In genomic region chr4:37917388-37917787, GRCh38 we compare ENCODE assay signal across 26 cellular contexts. TPM values are rescaled to one million over a fixed set of nuclear protein-coding genes. Genes with fewer than 3 reads are reported as not detected.
"Had no signal": no experiment of that assay in that cellular context is flagged by ENCODE, and none has a peak within 500 bp of the region (broad histone marks: within the 10 kb centered on the region; RNA-seq: fewer than 3 reads in every experiment).

No MANE protein-coding gene starts in this region.

- H3K27ac Mint-ChIP-seq: mesothelial cell of epicardium; natural killer cell; progenitor cell of endocrine pancreas; stimulated activated effector memory CD8-positive, alpha-beta T cell treated with anti-CD3 and anti-CD28 coated beads, Interleukin-12 subunit alpha, Interleukin-12 subunit beta, amount 100 ng/mL, for 72 hours; stimulated activated naive CD8-positive, alpha-beta T cell treated with anti-CD3 and anti-CD28 coated beads, Interleukin-15, Interleukin-2, amounts not matched to agents 100 ng/mL and 50 ng/mL, for 24 hours had no signal

- FAIRE-seq: small intestine, urothelium cell line had no signal

- H3K4me1 ChIP-seq: suprapubic skin, upper lobe of right lung had no signal

- H3K27me3 Mint-ChIP-seq: naive B cell; stimulated activated naive CD8-positive, alpha-beta T cell treated with anti-CD3 and anti-CD28 coated beads, Interleukin-15, Interleukin-2, amounts not matched to agents 100 ng/mL and 50 ng/mL, for 24 hours had no signal

- H3K36me3 Mint-ChIP-seq: mesothelial cell of epicardium; natural killer cell; stimulated activated effector memory CD8-positive, alpha-beta T cell treated with anti-CD3 and anti-CD28 coated beads, Interleukin-12 subunit alpha, Interleukin-12 subunit beta, amount 100 ng/mL, for 72 hours had no signal

- H3K4me3 ChIP-seq: hepatocyte, lung, ovary, sigmoid colon, spleen, suprapubic skin, thoracic aorta, tibial artery, upper lobe of right lung had no signal

- H3K4me3 Mint-ChIP-seq: mesothelial cell of epicardium; naive B cell; natural killer cell; stimulated activated effector memory CD8-positive, alpha-beta T cell treated with anti-CD3 and anti-CD28 coated beads, Interleukin-12 subunit alpha, Interleukin-12 subunit beta, amount 100 ng/mL, for 72 hours; stimulated activated naive CD8-positive, alpha-beta T cell treated with anti-CD3 and anti-CD28 coated beads, Interleukin-15, Interleukin-2, amounts not matched to agents 100 ng/mL and 50 ng/mL, for 24 hours had no signal

- DNase-seq: islet precursor cell; mesendoderm; naive B cell; natural killer cell; ovary; sigmoid colon; small intestine; spleen; stimulated activated CD4-positive, alpha-beta T cell treated with anti-CD3 and anti-CD28 coated beads, Interleukin-4, amount 100 ng/mL, for 24 hours; stimulated activated naive CD4-positive, alpha-beta T cell; tibial artery; trophoblast cell; upper lobe of right lung had no signal

- H3K9me3 ChIP-seq: ovary, sigmoid colon, spleen, suprapubic skin, thoracic aorta, tibial artery, upper lobe of right lung had no signal

- H3K4me2 ChIP-seq: hepatocyte had no signal

- ATAC-seq: natural killer cell; stimulated activated effector memory CD8-positive, alpha-beta T cell treated with anti-CD3 and anti-CD28 coated beads, Interleukin-12 subunit alpha, Interleukin-12 subunit beta, amount 100 ng/mL, for 72 hours; upper lobe of right lung had no signal

- H3K9me3 Mint-ChIP-seq: mesothelial cell of epicardium; naive B cell; natural killer cell; stimulated activated effector memory CD8-positive, alpha-beta T cell treated with anti-CD3 and anti-CD28 coated beads, Interleukin-12 subunit alpha, Interleukin-12 subunit beta, amount 100 ng/mL, for 72 hours; stimulated activated naive CD8-positive, alpha-beta T cell treated with anti-CD3 and anti-CD28 coated beads, Interleukin-15, Interleukin-2, amounts not matched to agents 100 ng/mL and 50 ng/mL, for 24 hours had no signal

- H3K36me3 ChIP-seq: ovary, sigmoid colon, suprapubic skin, thoracic aorta, tibial artery, upper lobe of right lung had no signal

- H3K79me2 ChIP-seq: hepatocyte had no signal

- H3K27me3 ChIP-seq: hepatocyte, ovary, sigmoid colon, spleen, suprapubic skin, tibial artery, upper lobe of right lung had no signal

- H3K27ac ChIP-seq: hepatocyte, ovary, spleen, suprapubic skin, thoracic aorta, tibial artery, upper lobe of right lung had no signal

- H2AFZ ChIP-seq: hepatocyte had no signal

RNA-seq across cellular contexts. Expression of gene PTTG2, which starts 42.8 kb away (rescaled TPM):
- total RNA-seq: hepatocyte, kidney epithelial cell, mesothelial cell of epicardium, progenitor cell of endocrine pancreas, pulmonary artery endothelial cell, renal cortical epithelial cell, suprapubic skin had no signal
- polyA plus RNA-seq: hepatocyte, neural cell had no signal
